ENCODE assay signal across 18 cellular contexts in genomic region chr15:90892498-90893174, GRCh38. TPM values are rescaled to one million over a fixed set of nuclear protein-coding genes. Genes with fewer than 3 reads are reported as not detected.
DNase-seq lines count a peak whose midpoint lies in the region; ATAC-seq, FAIRE-seq and TF ChIP-seq lines count a peak whose summit lies in the region.
"Had no signal": no experiment of that assay in that cellular context is flagged by ENCODE, and none has a peak within 500 bp of the region (broad histone marks: within the 10 kb centered on the region; RNA-seq: fewer than 3 reads in every experiment).

No MANE protein-coding gene starts in this region.

- no peak overlapping the region for H2BK120ac ChIP-seq in H1 (replicated peaks; ENCODE audit: low read depth, low read length)

- H3K4ac ChIP-seq in H1 (replicated peaks; ENCODE audit: insufficient read length, low read depth, low read length) = no peak overlapping the region

- intact Hi-C loops in spleen (cut with DNase I; ENCODE audit: low total_unique reads) = no loop called here

- no peak overlapping the region for H3K27ac ChIP-seq in OCI-LY1 (ENCODE audit: low read depth, low read length, poor library complexity, severe bottlenecking)
- no peak overlapping the region for H3K27ac ChIP-seq in H1 (ENCODE audit: low read depth, low read length)
- peak overlapping the region in 3 of 8 donors; percentile 3 to 98 (median 46) for H3K27ac ChIP-seq in spleen
- H3K27ac ChIP-seq: SJSA1 had no signal

- TF ChIP-seq POLR2A in H1 (IDR thresholded peaks at IDR 0.05; ENCODE audit: control extremely low read depth in 1 of 2, low read depth in 2 of 2, low read length in 2 of 2) (no peak), spleen (IDR thresholded peaks at IDR 0.05) (no peak)

- no peaks in the 10 kb centered on the region for H3K79me1 ChIP-seq in H1 (ENCODE audit: low read depth, low read length)

- no peak overlapping the region for H4K91ac ChIP-seq in H1 (replicated peaks; ENCODE audit: insufficient read length, low read length)

- no peak for TF ChIP-seq EP300 in H1 (IDR thresholded peaks at IDR 0.05; ENCODE audit: borderline replicate concordance in 1 of 2, low read depth in 2 of 2, low read length in 2 of 2)

- H3K4me3 ChIP-seq in OCI-LY1 (ENCODE audit: low read depth, low read length, poor library complexity, severe bottlenecking) (peak overlapping the region; percentile 56), H1 (ENCODE audit: extremely low read depth in 1 of 4, insufficient read depth in 2 of 4, low read depth in 3 of 4, low read length in 4 of 4) (no peak overlapping the region), spleen (no peak overlapping the region)
- H3K4me3 ChIP-seq: SJSA1 had no signal

- TF ChIP-seq CTCF in OCI-LY1 (IDR thresholded peaks at IDR 0.05; ENCODE audit: low read length) (no peak), H1 (IDR thresholded peaks at IDR 0.05; ENCODE audit: control extremely low read depth in 1 of 3, insufficient read depth in 1 of 3, low read depth in 1 of 3, low read length in 3 of 3) (no peak), spleen (IDR thresholded peaks at IDR 0.05 in 8 of 11, conservative IDR thresholded peaks at IDR 0.05 in 3 of 11) (peak in 1 of 11 experiments; percentile 6)

- H3K4me2 ChIP-seq in OCI-LY1 (ENCODE audit: low read length) (peak overlapping the region; percentile 40), H1 (ENCODE audit: insufficient read depth in 1 of 2, low read depth in 2 of 2, low read length in 2 of 2) (no peak overlapping the region)

- CTCF ChIA-PET in H1 (lab: Charles Lee; ENCODE audit: partially characterized antibody) = interaction anchor here (0.6 to 6.0 kb wide), 7 partner anchors 11 to 124 kb away, joined by 3 to 42 read pairs (median 4); partner anchors contain the start of genes HDDC3, MAN2A2 and UNC45A

- H3K36me3 ChIP-seq in OCI-LY1 (ENCODE audit: insufficient read depth, low read length) (no peaks in the 10 kb centered on the region), H1 (ENCODE audit: control insufficient read depth in 2 of 4, insufficient read depth in 4 of 4, low read length in 3 of 4) (peaks cover 0 to 2% (median 0%) of the 10 kb centered on the region in 4 experiments; a peak in 2 of 8 replicates), spleen (peaks cover 9 to 94% (median 71%) of the 10 kb centered on the region in 6 donors)
- H3K36me3 ChIP-seq: SJSA1 had no signal

- H2BK5ac ChIP-seq in H1 (ENCODE audit: low read depth, low read length) = no peak overlapping the region

- no peak for ATAC-seq in activated naive CD4-positive, alpha-beta T cell treated with anti-CD3 and anti-CD28 coated beads, Interleukin-2, amount 50 U/mL, for 72 hours

- no peak for FAIRE-seq in H1 (lab: Jason Lieb, UNC)

- H4K5ac ChIP-seq in H1 (ENCODE audit: insufficient read length, low read depth, low read length) = no peak overlapping the region

- H2BK20ac ChIP-seq in H1 (ENCODE audit: low read length) = no peak overlapping the region

- H3K9me2 ChIP-seq in OCI-LY1 (ENCODE audit: low read depth, low read length) = no peaks in the 10 kb centered on the region

- H2AK5ac ChIP-seq in H1 (ENCODE audit: low read depth, low read length) = no peak overlapping the region

- no peak overlapping the region for H3K14ac ChIP-seq in H1 (ENCODE audit: insufficient read length)

- no peak for TF ChIP-seq RAD21 in H1 (IDR thresholded peaks at IDR 0.05 in 1 of 2, conservative IDR thresholded peaks at IDR 0.05 in 1 of 2; ENCODE audit: low read depth in 2 of 2, low read length in 2 of 2)

- H3K27me3 ChIP-seq in OCI-LY1 (ENCODE audit: insufficient read depth, low read length) (peaks cover 20% of the 10 kb centered on the region), H1 (replicated peaks in 1 of 4; ENCODE audit: control insufficient read depth in 3 of 4, extremely low read depth in 1 of 4, insufficient read depth in 3 of 4, low read length in 3 of 4) (no peaks in the 10 kb centered on the region), spleen (replicated peaks in 1 of 7) (peaks cover 0 to 8% (median 0%) of the 10 kb centered on the region in 7 donors)
- H3K27me3 ChIP-seq: SJSA1 had no signal

- H3K9me3 Mint-ChIP-seq in activated naive CD4-positive, alpha-beta T cell treated with anti-CD3 and anti-CD28 coated beads, Interleukin-2, amount 50 U/mL, for 72 hours = no peaks in the 10 kb centered on the region
- H3K9me3 Mint-ChIP-seq: CD4-positive, alpha-beta T cell; IgD-negative memory B cell had no signal

- H4K8ac ChIP-seq in H1 (ENCODE audit: extremely low read depth, insufficient read depth, low read length) = peak overlapping the region; percentile 51; the same call in 1 of the 2 replicates

- H3K27ac Mint-ChIP-seq in activated naive CD4-positive, alpha-beta T cell treated with anti-CD3 and anti-CD28 coated beads, Interleukin-2, amount 50 U/mL, for 72 hours = peak overlapping the region; percentile 67 to 77
- H3K27ac Mint-ChIP-seq: B cell; CD4-positive, alpha-beta T cell had no signal

- 96% methylated on average over 27 of the region's 29 CpGs; no CpG with 5 or more reads in 1 of the 2 experiments for WGBS in H1 (ENCODE audit: extremely low coverage in 1 of 2, insufficient coverage in 1 of 2, insufficient read length in 1 of 2, insufficient replicate concordance in 2 of 2, low coverage in 1 of 2, low lambda C conversion rate in 2 of 2, missing lambda C conversion rate in 1 of 2), 2 experiments
- 82 to 89% (median 87%) methylated on average over 23 to 29 of the region's 29 CpGs for WGBS in spleen, 5 donors

- no peak overlapping the region for H3K18ac ChIP-seq in H1 (ENCODE audit: extremely low read depth, low read length)

- H3K9me3 ChIP-seq in OCI-LY1 (ENCODE audit: low read length) = no peaks in the 10 kb centered on the region
- H3K9me3 ChIP-seq in H1 (ENCODE audit: insufficient read depth in 2 of 2, low read depth in 1 of 2, low read length in 1 of 2) = no peaks in the 10 kb centered on the region
- no peaks in the 10 kb centered on the region for H3K9me3 ChIP-seq in spleen
- H3K9me3 ChIP-seq: Caco-2, SJSA1 had no signal

- H3K4me1 ChIP-seq in OCI-LY1 (ENCODE audit: insufficient read depth, low read length, severe bottlenecking) (peaks cover 16% of the 10 kb centered on the region), H1 (replicated peaks in 1 of 4; ENCODE audit: control insufficient read depth in 3 of 4, insufficient read depth in 4 of 4, low read length in 3 of 4) (peaks cover 0 to 2% (median 0%) of the 10 kb centered on the region in 4 experiments; a peak in 1 of 7 replicates), spleen (peaks cover 12 to 99% (median 66%) of the 10 kb centered on the region in 6 donors)
- H3K4me1 ChIP-seq: Caco-2, SJSA1 had no signal

- DNase-seq in activated naive CD4-positive, alpha-beta T cell treated with anti-CD3 and anti-CD28 coated beads, Interleukin-2, amount 50 U/mL, for 72 hours (ENCODE audit: low spot score in 2 of 2) = no peak
- no peak for DNase-seq in activated naive CD4-positive, alpha-beta T cell treated with Interleukin-2 at 50 U/mL for 16 hours
- DNase-seq in H1 (ENCODE audit: low read depth in 1 of 2, low spot score in 2 of 2) = no peak
- peak; percentile 68 for DNase-seq in spleen
- no peak for DNase-seq in HUDEP-2 (lab: John Stamatoyannopoulos, UW; ENCODE audit: unreplicated experiment in 76 of 76)
- DNase-seq in kidney tubule cell (ENCODE audit: low spot score) = no peak
- DNase-seq in SW 1271 (lab: John Stamatoyannopoulos, UW) = no peak
- DNase-seq: CD4-positive, alpha-beta T cell; EL; NCI-H1105; NCI-H2081 treated with DMSO at 0.1 percent for 48 hours; NCI-H446 treated with DMSO at 0.1 percent for 48 hours; RPMI8226 had no signal

- peaks cover 0 to 13% of the 10 kb centered on the region in 2 donors for H3K36me3 Mint-ChIP-seq in activated naive CD4-positive, alpha-beta T cell treated with anti-CD3 and anti-CD28 coated beads, Interleukin-2, amount 50 U/mL, for 72 hours

- POLR2A ChIA-PET in H1 (lab: Charles Lee; ENCODE audit: partially characterized antibody) = no interaction called here

- H3K79me2 ChIP-seq in OCI-LY1 (ENCODE audit: insufficient read depth, low read length) (no peaks in the 10 kb centered on the region), H1 (ENCODE audit: control insufficient read depth in 1 of 2, insufficient read depth in 2 of 2, low read length in 2 of 2) (no peaks in the 10 kb centered on the region)

- no peaks in the 10 kb centered on the region for H3K23me2 ChIP-seq in H1 (ENCODE audit: low read depth, low read length)

- no peak overlapping the region; the same call in 1 of the 2 replicates for H2BK12ac ChIP-seq in H1 (ENCODE audit: low read depth, low read length)

- no peak overlapping the region for H2BK15ac ChIP-seq in H1 (ENCODE audit: low read length)

- H3F3A ChIP-seq in OCI-LY1 (ENCODE audit: insufficient read depth, low read length) = no peaks in the 10 kb centered on the region

- H2AFZ ChIP-seq in OCI-LY1 (ENCODE audit: low read length) = no peak overlapping the region
- no peak overlapping the region for H2AFZ ChIP-seq in H1 (ENCODE audit: low read length)

- H4K20me1 ChIP-seq in OCI-LY1 (ENCODE audit: insufficient read depth, low read length) (no peaks in the 10 kb centered on the region), H1 (replicated peaks in 1 of 2; ENCODE audit: control insufficient read depth in 1 of 2, insufficient read depth in 2 of 2, low read length in 2 of 2) (peaks cover 0 to 3% of the 10 kb centered on the region in 2 experiments)

- H3K56ac ChIP-seq in H1 (replicated peaks; ENCODE audit: insufficient read length, low read depth, low read length) = no peak overlapping the region

- H3K9ac ChIP-seq in OCI-LY1 (ENCODE audit: low read length) (no peak overlapping the region), H1 (replicated peaks in 1 of 4; ENCODE audit: extremely low read depth in 1 of 4, low read depth in 3 of 4, low read length in 3 of 4) (no peak overlapping the region)

- no peak overlapping the region for H3K23ac ChIP-seq in H1 (ENCODE audit: insufficient read length)

RNA-seq across cellular contexts. Expression of gene FES, which starts 8.3 kb away (rescaled TPM):
- 10 to 100 TPM; 83.9 to 91.4 TPM for total RNA-seq in activated naive CD4-positive, alpha-beta T cell treated with anti-CD3 and anti-CD28 coated beads, Interleukin-2, amount 50 U/mL, for 72 hours
- 6.8 and 8.6 TPM in 2 replicates for total RNA-seq in H1 (2021; fragmentation: NEBNext Ultra II Directional; extraction: Animal tissue kit (Norgen Biotek cat#: 25700))
- polyA plus RNA-seq in H1 (2011; rRNA removed) (8.5 and 10.9 TPM in 2 replicates), spleen (100 to 1,000 TPM in 1 of 3 donors, 10 to 100 TPM in 2; 39.5 to 176 (median 89.2) TPM)
- polyA plus RNA-seq in H1 (2011; cell fraction: cytosol; rRNA removed) = 9.5 TPM
- polyA plus RNA-seq in H1 (2011; cell fraction: nucleus; rRNA removed) = 42.5 TPM
- polyA plus RNA-seq in H1 (2012, experiment 1 of 2) = 4.2 to 9.7 TPM (median 8.0 TPM) in 4 replicates
- 6.3 TPM for polyA plus RNA-seq in H1 (2012, experiment 2 of 2)
- polyA plus RNA-seq in H1 (2013, experiment 1 of 2) = 3.9 TPM
- 3.0 TPM for polyA plus RNA-seq in H1 (2013, experiment 2 of 2)
- 7.4 and 8.6 TPM in 2 replicates for polyA minus RNA-seq in H1 (2011; rRNA and poly(A)+ RNA removed)
- polyA minus RNA-seq in H1 (2011; cell fraction: cytosol; rRNA and poly(A)+ RNA removed) = 9.8 TPM
- 18.5 TPM for polyA minus RNA-seq in H1 (2011; cell fraction: nucleus; rRNA and poly(A)+ RNA removed)
- 100 to 1,000 TPM; 150 to 369 (median 272) TPM for total RNA-seq in spleen

RNA-seq across cellular contexts. Expression of gene MAN2A2, which starts 10.5 kb away (rescaled TPM):
- total RNA-seq in activated naive CD4-positive, alpha-beta T cell treated with anti-CD3 and anti-CD28 coated beads, Interleukin-2, amount 50 U/mL, for 72 hours = 100 to 1,000 TPM in 1 of 2 donors, 10 to 100 TPM in 1; 99.8 to 225 TPM
- 21.9 and 23.1 TPM in 2 replicates for total RNA-seq in H1 (2021; fragmentation: NEBNext Ultra II Directional; extraction: Animal tissue kit (Norgen Biotek cat#: 25700))
- 29.7 and 35.9 TPM in 2 replicates for polyA plus RNA-seq in H1 (2011; rRNA removed)
- 24.6 TPM for polyA plus RNA-seq in H1 (2011; cell fraction: cytosol; rRNA removed)
- polyA plus RNA-seq in H1 (2011; cell fraction: nucleus; rRNA removed) = 210 TPM
- 16.3 to 19.6 TPM (median 18.4 TPM) in 4 replicates for polyA plus RNA-seq in H1 (2012, experiment 1 of 2)
- 4.7 TPM for polyA plus RNA-seq in H1 (2012, experiment 2 of 2)
- polyA plus RNA-seq in H1 (2013, experiment 1 of 2) = 18.5 TPM
- polyA plus RNA-seq in H1 (2013, experiment 2 of 2) = 14.0 TPM
- polyA minus RNA-seq in H1 (2011; rRNA and poly(A)+ RNA removed) = 20.9 and 24.9 TPM in 2 replicates
- 9.3 TPM for polyA minus RNA-seq in H1 (2011; cell fraction: cytosol; rRNA and poly(A)+ RNA removed)
- polyA minus RNA-seq in H1 (2011; cell fraction: nucleus; rRNA and poly(A)+ RNA removed) = 32.5 TPM
- total RNA-seq in spleen = 100 to 1,000 TPM; 105 to 167 (median 120) TPM
- polyA plus RNA-seq in spleen = 10 to 100 TPM; 13.7 to 46.1 (median 24.0) TPM

RNA-seq across cellular contexts. Expression of gene FURIN, which starts 24.2 kb away (rescaled TPM):
- 100 to 1,000 TPM; 381 to 721 TPM for total RNA-seq in activated naive CD4-positive, alpha-beta T cell treated with anti-CD3 and anti-CD28 coated beads, Interleukin-2, amount 50 U/mL, for 72 hours
- 28.0 and 32.1 TPM in 2 replicates for total RNA-seq in H1 (2021; fragmentation: NEBNext Ultra II Directional; extraction: Animal tissue kit (Norgen Biotek cat#: 25700))
- 15.8 and 22.5 TPM in 2 replicates for polyA plus RNA-seq in H1 (2011; rRNA removed)
- 14.1 TPM for polyA plus RNA-seq in H1 (2011; cell fraction: cytosol; rRNA removed)
- polyA plus RNA-seq in H1 (2011; cell fraction: nucleus; rRNA removed) = 23.4 TPM
- 14.0 to 24.5 TPM (median 23.1 TPM) in 4 replicates for polyA plus RNA-seq in H1 (2012, experiment 1 of 2)
- 21.8 TPM for polyA plus RNA-seq in H1 (2012, experiment 2 of 2)
- 25.4 TPM for polyA plus RNA-seq in H1 (2013, experiment 1 of 2)
- 27.3 TPM for polyA plus RNA-seq in H1 (2013, experiment 2 of 2)
- polyA minus RNA-seq in H1 (2011; rRNA and poly(A)+ RNA removed) = 14.0 and 17.4 TPM in 2 replicates
- 17.1 TPM for polyA minus RNA-seq in H1 (2011; cell fraction: cytosol; rRNA and poly(A)+ RNA removed)
- polyA minus RNA-seq in H1 (2011; cell fraction: nucleus; rRNA and poly(A)+ RNA removed) = 12.8 TPM
- 100 to 1,000 TPM in 2 of 7 donors, 10 to 100 TPM in 5; 62.0 to 139 (median 86.8) TPM for total RNA-seq in spleen
- polyA plus RNA-seq in spleen = 10 to 100 TPM in 2 of 3 donors, 1 to 10 TPM in 1; 10.0 to 33.3 (median 10.9) TPM

RNA-seq across cellular contexts. Expression of gene HDDC3, which starts 39.7 kb away (rescaled TPM):
- total RNA-seq in activated naive CD4-positive, alpha-beta T cell treated with anti-CD3 and anti-CD28 coated beads, Interleukin-2, amount 50 U/mL, for 72 hours = 10 to 100 TPM; 18.9 to 32.4 TPM
- total RNA-seq in H1 (2021; fragmentation: NEBNext Ultra II Directional; extraction: Animal tissue kit (Norgen Biotek cat#: 25700)) = 16.3 and 17.0 TPM in 2 replicates
- polyA plus RNA-seq in H1 (2011; rRNA removed) = 16.5 and 19.6 TPM in 2 replicates
- 20.7 TPM for polyA plus RNA-seq in H1 (2011; cell fraction: cytosol; rRNA removed)
- polyA plus RNA-seq in H1 (2011; cell fraction: nucleus; rRNA removed) = 16.6 TPM
- 10.3 to 16.5 TPM (median 13.7 TPM) in 4 replicates for polyA plus RNA-seq in H1 (2012, experiment 1 of 2)
- 13.7 TPM for polyA plus RNA-seq in H1 (2012, experiment 2 of 2)
- polyA plus RNA-seq in H1 (2013, experiment 1 of 2) = 14.9 TPM
- 13.1 TPM for polyA plus RNA-seq in H1 (2013, experiment 2 of 2)
- 15.6 and 17.6 TPM in 2 replicates for polyA minus RNA-seq in H1 (2011; rRNA and poly(A)+ RNA removed)
- 11.1 TPM for polyA minus RNA-seq in H1 (2011; cell fraction: cytosol; rRNA and poly(A)+ RNA removed)
- 17.6 TPM for polyA minus RNA-seq in H1 (2011; cell fraction: nucleus; rRNA and poly(A)+ RNA removed)
- 10 to 100 TPM; 12.8 to 25.9 (median 18.0) TPM for total RNA-seq in spleen
- polyA plus RNA-seq in spleen = 10 to 100 TPM; 23.9 to 34.5 (median 31.0) TPM

RNA-seq across cellular contexts. Expression of gene UNC45A, which starts 42.4 kb away (rescaled TPM):
- 100 to 1,000 TPM in 1 of 2 donors, 10 to 100 TPM in 1; 75.5 to 112 TPM for total RNA-seq in activated naive CD4-positive, alpha-beta T cell treated with anti-CD3 and anti-CD28 coated beads, Interleukin-2, amount 50 U/mL, for 72 hours
- 75.4 and 84.2 TPM in 2 replicates for total RNA-seq in H1 (2021; fragmentation: NEBNext Ultra II Directional; extraction: Animal tissue kit (Norgen Biotek cat#: 25700))
- polyA plus RNA-seq in H1 (2011; rRNA removed) = 74.1 and 87.2 TPM in 2 replicates
- 89.0 TPM for polyA plus RNA-seq in H1 (2011; cell fraction: cytosol; rRNA removed)
- 152 TPM for polyA plus RNA-seq in H1 (2011; cell fraction: nucleus; rRNA removed)
- 58.1 to 98.9 TPM (median 91.2 TPM) in 4 replicates for polyA plus RNA-seq in H1 (2012, experiment 1 of 2)
- 60.3 TPM for polyA plus RNA-seq in H1 (2012, experiment 2 of 2)
- polyA plus RNA-seq in H1 (2013, experiment 1 of 2) = 30.1 TPM
- 26.3 TPM for polyA plus RNA-seq in H1 (2013, experiment 2 of 2)
- polyA minus RNA-seq in H1 (2011; rRNA and poly(A)+ RNA removed) = 72.3 and 80.6 TPM in 2 replicates
- 47.0 TPM for polyA minus RNA-seq in H1 (2011; cell fraction: cytosol; rRNA and poly(A)+ RNA removed)
- 59.5 TPM for polyA minus RNA-seq in H1 (2011; cell fraction: nucleus; rRNA and poly(A)+ RNA removed)
- 10 to 100 TPM; 32.8 to 59.5 (median 42.6) TPM for total RNA-seq in spleen
- 10 to 100 TPM; 32.2 to 43.6 (median 32.8) TPM for polyA plus RNA-seq in spleen
